1 cellular context compared by ENCODE assay signal in genomic region chr1:213492161-213493041, GRCh38.
TF ChIP-seq lines count a peak whose summit lies in the region.

No MANE protein-coding gene starts in this region.

TF ChIP-seq in HepG2, 621 proteins besides CTCF, POLR2A, EP300 and RAD21 (continued from another document and continues in another):
- TF ChIP-seq, protein P1, sequence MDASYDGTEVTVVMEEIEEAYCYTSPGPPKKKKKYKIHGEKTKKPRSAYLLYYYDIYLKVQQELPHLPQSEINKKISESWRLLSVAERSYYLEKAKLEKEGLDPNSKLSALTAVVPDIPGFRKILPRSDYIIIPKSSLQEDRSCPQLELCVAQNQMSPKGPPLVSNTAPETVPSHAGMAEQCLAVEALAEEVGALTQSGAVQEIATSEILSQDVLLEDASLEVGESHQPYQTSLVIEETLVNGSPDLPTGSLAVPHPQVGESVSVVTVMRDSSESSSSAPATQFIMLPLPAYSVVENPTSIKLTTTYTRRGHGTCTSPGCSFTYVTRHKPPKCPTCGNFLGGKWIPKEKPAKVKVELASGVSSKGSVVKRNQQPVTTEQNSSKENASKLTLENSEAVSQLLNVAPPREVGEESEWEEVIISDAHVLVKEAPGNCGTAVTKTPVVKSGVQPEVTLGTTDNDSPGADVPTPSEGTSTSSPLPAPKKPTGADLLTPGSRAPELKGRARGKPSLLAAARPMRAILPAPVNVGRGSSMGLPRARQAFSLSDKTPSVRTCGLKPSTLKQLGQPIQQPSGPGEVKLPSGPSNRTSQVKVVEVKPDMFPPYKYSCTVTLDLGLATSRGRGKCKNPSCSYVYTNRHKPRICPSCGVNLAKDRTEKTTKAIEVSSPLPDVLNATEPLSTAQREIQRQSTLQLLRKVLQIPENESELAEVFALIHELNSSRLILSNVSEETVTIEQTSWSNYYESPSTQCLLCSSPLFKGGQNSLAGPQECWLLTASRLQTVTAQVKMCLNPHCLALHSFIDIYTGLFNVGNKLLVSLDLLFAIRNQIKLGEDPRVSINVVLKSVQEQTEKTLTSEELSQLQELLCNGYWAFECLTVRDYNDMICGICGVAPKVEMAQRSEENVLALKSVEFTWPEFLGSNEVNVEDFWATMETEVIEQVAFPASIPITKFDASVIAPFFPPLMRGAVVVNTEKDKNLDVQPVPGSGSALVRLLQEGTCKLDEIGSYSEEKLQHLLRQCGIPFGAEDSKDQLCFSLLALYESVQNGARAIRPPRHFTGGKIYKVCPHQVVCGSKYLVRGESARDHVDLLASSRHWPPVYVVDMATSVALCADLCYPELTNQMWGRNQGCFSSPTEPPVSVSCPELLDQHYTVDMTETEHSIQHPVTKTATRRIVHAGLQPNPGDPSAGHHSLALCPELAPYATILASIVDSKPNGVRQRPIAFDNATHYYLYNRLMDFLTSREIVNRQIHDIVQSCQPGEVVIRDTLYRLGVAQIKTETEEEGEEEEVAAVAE (CRISPR knock-in tag; IDR thresholded peaks at IDR 0.05; ENCODE audit: borderline replicate concordance): no peak; the same call in 1 of the 2 replicates
- TF ChIP-seq ZSCAN20 (CRISPR knock-in tag; IDR thresholded peaks at IDR 0.05; ENCODE audit: borderline replicate concordance): no peak
- TF ChIP-seq NFIC (IDR thresholded peaks at IDR 0.05; ENCODE audit: low read length): peak; percentile 80; the same call in 1 of the 2 replicates
- TF ChIP-seq, protein P2, sequence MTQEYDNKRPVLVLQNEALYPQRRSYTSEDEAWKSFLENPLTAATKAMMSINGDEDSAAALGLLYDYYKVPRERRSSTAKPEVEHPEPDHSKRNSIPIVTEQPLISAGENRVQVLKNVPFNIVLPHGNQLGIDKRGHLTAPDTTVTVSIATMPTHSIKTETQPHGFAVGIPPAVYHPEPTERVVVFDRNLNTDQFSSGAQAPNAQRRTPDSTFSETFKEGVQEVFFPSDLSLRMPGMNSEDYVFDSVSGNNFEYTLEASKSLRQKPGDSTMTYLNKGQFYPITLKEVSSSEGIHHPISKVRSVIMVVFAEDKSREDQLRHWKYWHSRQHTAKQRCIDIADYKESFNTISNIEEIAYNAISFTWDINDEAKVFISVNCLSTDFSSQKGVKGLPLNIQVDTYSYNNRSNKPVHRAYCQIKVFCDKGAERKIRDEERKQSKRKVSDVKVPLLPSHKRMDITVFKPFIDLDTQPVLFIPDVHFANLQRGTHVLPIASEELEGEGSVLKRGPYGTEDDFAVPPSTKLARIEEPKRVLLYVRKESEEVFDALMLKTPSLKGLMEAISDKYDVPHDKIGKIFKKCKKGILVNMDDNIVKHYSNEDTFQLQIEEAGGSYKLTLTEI (CRISPR knock-in tag; conservative IDR thresholded peaks at IDR 0.05): no peak
- no peak for TF ChIP-seq TFDP2 (CRISPR knock-in tag; IDR thresholded peaks at IDR 0.05)
- peak; percentile 81; the same call in 1 of the 2 replicates for TF ChIP-seq CREM (IDR thresholded peaks at IDR 0.05)
- no peak for TF ChIP-seq CREM (CRISPR knock-in tag; IDR thresholded peaks at IDR 0.05)
- TF ChIP-seq, protein P3, sequence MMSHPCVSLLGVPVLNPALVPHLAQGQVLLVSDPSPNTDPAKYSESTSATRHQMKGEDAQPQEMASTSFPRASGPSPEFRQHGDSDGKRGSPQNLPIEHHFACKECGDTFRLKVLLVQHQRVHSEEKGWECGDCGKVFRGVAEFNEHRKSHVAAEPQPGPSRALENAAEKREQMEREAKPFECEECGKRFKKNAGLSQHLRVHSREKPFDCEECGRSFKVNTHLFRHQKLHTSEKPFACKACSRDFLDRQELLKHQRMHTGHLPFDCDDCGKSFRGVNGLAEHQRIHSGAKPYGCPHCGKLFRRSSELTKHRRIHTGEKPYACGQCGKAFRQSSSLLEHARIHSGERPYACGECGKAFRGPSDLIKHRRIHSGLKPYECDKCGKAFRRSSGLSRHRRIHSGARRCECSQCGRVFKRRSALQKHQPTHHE (CRISPR knock-in tag; IDR thresholded peaks at IDR 0.05; ENCODE audit: borderline replicate concordance): peak; percentile 40; the same call in 1 of the 2 replicates
- 0 out of 2 replicates have a peak, but pooled peaks have one; percentile 56 for TF ChIP-seq CCDC6 (CRISPR knock-in tag; IDR thresholded peaks at IDR 0.05)
- TF ChIP-seq, protein P4, sequence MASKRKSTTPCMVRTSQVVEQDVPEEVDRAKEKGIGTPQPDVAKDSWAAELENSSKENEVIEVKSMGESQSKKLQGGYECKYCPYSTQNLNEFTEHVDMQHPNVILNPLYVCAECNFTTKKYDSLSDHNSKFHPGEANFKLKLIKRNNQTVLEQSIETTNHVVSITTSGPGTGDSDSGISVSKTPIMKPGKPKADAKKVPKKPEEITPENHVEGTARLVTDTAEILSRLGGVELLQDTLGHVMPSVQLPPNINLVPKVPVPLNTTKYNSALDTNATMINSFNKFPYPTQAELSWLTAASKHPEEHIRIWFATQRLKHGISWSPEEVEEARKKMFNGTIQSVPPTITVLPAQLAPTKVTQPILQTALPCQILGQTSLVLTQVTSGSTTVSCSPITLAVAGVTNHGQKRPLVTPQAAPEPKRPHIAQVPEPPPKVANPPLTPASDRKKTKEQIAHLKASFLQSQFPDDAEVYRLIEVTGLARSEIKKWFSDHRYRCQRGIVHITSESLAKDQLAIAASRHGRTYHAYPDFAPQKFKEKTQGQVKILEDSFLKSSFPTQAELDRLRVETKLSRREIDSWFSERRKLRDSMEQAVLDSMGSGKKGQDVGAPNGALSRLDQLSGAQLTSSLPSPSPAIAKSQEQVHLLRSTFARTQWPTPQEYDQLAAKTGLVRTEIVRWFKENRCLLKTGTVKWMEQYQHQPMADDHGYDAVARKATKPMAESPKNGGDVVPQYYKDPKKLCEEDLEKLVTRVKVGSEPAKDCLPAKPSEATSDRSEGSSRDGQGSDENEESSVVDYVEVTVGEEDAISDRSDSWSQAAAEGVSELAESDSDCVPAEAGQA (IDR thresholded peaks at IDR 0.05; ENCODE audit: low read depth): 0 out of 2 replicates have a peak, but pooled peaks have one; percentile 21
- TF ChIP-seq, protein P4 (CRISPR knock-in tag; IDR thresholded peaks at IDR 0.05; ENCODE audit: borderline replicate concordance): peak; percentile 79; the same call in 1 of the 2 replicates
- TF ChIP-seq TBP (CRISPR knock-in tag; IDR thresholded peaks at IDR 0.05): no peak
- TF ChIP-seq PITX1 (CRISPR knock-in tag; IDR thresholded peaks at IDR 0.05): peak; percentile 53; the same call in 1 of the 2 replicates
- TF ChIP-seq MAF1 (CRISPR knock-in tag; IDR thresholded peaks at IDR 0.05; ENCODE audit: borderline replicate concordance): no peak
- TF ChIP-seq REL (CRISPR knock-in tag; conservative IDR thresholded peaks at IDR 0.05): no peak
- no peak for TF ChIP-seq NR1H2 (CRISPR knock-in tag; IDR thresholded peaks at IDR 0.05; ENCODE audit: borderline replicate concordance, low read depth)
- TF ChIP-seq ZNF230 (CRISPR knock-in tag; IDR thresholded peaks at IDR 0.05): no peak
- no peak for TF ChIP-seq ZNF326 (CRISPR knock-in tag; IDR thresholded peaks at IDR 0.05; ENCODE audit: borderline replicate concordance)
- no peak for TF ChIP-seq IKZF1 (IDR thresholded peaks at IDR 0.05)
- TF ChIP-seq SKI (IDR thresholded peaks at IDR 0.05; ENCODE audit: partially characterized antibody): no peak
- TF ChIP-seq AGO2 (optimal IDR thresholded peaks at IDR 0.05; ENCODE audit: low read depth, low read length): no peak
- TF ChIP-seq RELA (CRISPR knock-in tag; IDR thresholded peaks at IDR 0.05): no peak
- no peak for TF ChIP-seq ZNF839 (CRISPR knock-in tag; IDR thresholded peaks at IDR 0.05; ENCODE audit: borderline replicate concordance)
- TF ChIP-seq ZNF556 (CRISPR knock-in tag; IDR thresholded peaks at IDR 0.05; ENCODE audit: borderline replicate concordance): no peak
- TF ChIP-seq ELF3 (CRISPR knock-in tag; IDR thresholded peaks at IDR 0.05): no peak
- no peak for TF ChIP-seq SOX6 (IDR thresholded peaks at IDR 0.05)
- TF ChIP-seq SOX6 (CRISPR knock-in tag; IDR thresholded peaks at IDR 0.05): peak; percentile 96
- TF ChIP-seq ZNF570 (CRISPR knock-in tag; IDR thresholded peaks at IDR 0.05; ENCODE audit: borderline replicate concordance): no peak
- TF ChIP-seq ZNF768 (CRISPR knock-in tag; IDR thresholded peaks at IDR 0.05): no peak
- TF ChIP-seq ZNF263 (CRISPR knock-in tag; IDR thresholded peaks at IDR 0.05): no peak
- no peak; the same call in 1 of the 2 replicates for TF ChIP-seq ZNF761 (CRISPR knock-in tag; conservative IDR thresholded peaks at IDR 0.05)
- no peak for TF ChIP-seq PRDM4 (CRISPR knock-in tag; IDR thresholded peaks at IDR 0.05; ENCODE audit: borderline replicate concordance)
- TF ChIP-seq ZNF337 (CRISPR knock-in tag; IDR thresholded peaks at IDR 0.05; ENCODE audit: borderline replicate concordance, low read depth): no peak
- no peak for TF ChIP-seq PRMT3 (CRISPR knock-in tag; IDR thresholded peaks at IDR 0.05; ENCODE audit: borderline replicate concordance, low read depth)
- TF ChIP-seq, protein P5, sequence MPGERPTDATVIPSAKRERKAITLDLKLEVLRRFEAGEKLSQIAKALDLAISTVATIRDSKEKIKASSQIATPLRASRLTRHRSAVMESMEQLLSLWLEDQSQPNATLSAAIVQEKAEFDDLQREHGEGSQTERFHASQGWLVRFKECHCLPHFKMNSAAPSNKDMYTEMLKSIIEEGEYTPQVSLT (CRISPR knock-in tag; IDR thresholded peaks at IDR 0.05; ENCODE audit: borderline replicate concordance, low read depth): no peak
